10 cellular contexts compared by ENCODE assay signal in the genomic region with DNA sequence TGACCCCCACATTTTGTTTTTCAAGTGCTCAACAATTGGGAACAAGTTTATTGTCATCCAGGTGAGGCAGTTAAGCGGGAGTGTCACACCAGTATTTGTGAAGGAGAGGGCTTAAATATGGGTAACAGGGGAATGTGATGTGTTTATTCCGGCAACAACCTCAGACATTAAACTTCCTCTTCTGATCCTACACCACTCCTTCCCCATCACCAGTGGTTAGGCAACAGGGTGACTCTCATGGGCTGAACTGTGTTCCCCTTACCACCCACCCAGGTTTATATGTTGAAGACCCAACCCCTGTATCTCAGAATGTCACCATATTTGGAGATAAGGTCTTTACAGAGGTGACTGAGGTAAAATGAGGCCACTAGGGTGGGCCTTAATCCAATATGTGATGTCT. TPM values are rescaled to one million over a fixed set of nuclear protein-coding genes. Genes with fewer than 3 reads are reported as not detected.
DNase-seq lines count a peak whose midpoint lies in the region; ATAC-seq and TF ChIP-seq lines count a peak whose summit lies in the region.
"Had no signal": no experiment of that assay in that cellular context is flagged by ENCODE, and none has a peak within 500 bp of the region (broad histone marks: within the 10 kb centered on the region; RNA-seq: fewer than 3 reads in every experiment).

No MANE protein-coding gene starts in this region.

- ATAC-seq in activated B cell treated with CpG ODN at 0.5 μM for 24 hours (ENCODE audit: low read depth), result no peak
- no peak for ATAC-seq in naive B cell (ENCODE audit: low read depth in 2 of 2)
- ATAC-seq in left lung, result no peak

- peak; percentile 57 for DNase-seq in CD14-positive monocyte (ENCODE audit: low spot score)
- DNase-seq in Calu3, result no peak
- DNase-seq in activated B cell treated with CpG ODN at 0.5 μM for 24 hours, result no peak
- DNase-seq in naive B cell, result no peak
- DNase-seq in kidney glomerular epithelial cell (lab: John Stamatoyannopoulos, UW), result no peak
- DNase-seq in left lung, result no peak
- DNase-seq in foreskin fibroblast, result no peak
- DNase-seq: NCI-H446 treated with DMSO at 0.1 percent for 48 hours had no signal

- H3K27me3 ChIP-seq in left lung, result peaks cover 0 to 7% of the 10 kb centered on the region in 2 donors

- intact Hi-C loops in CD14-positive monocyte (cut with micrococcal nuclease) (no loop called here), Calu3 (cut with micrococcal nuclease; ENCODE audit: unreplicated experiment) (no loop called here), activated B cell treated with CpG ODN at 0.5 μM for 24 hours (cut with micrococcal nuclease) (loop anchor here (1.0 to 2.0 kb wide), 4 partner anchors 58 to 272 kb away; a partner anchor contains a TSS), left lung (cut with DNase I) (no loop called here)

- POLR2A ChIA-PET in activated B cell treated with CpG ODN at 0.5 μM for 24 hours (lab: Charles Lee), result no interaction called here

- no peak overlapping the region for H3K27ac ChIP-seq in left lung
- H3K27ac ChIP-seq: esophagus muscularis mucosa had no signal

- H3K27me3 Mint-ChIP-seq in CD14-positive monocyte (ENCODE audit: low read depth in 3 of 3), result peaks cover 3 to 10% (median 8%) of the 10 kb centered on the region in 3 donors
- no peaks in the 10 kb centered on the region for H3K27me3 Mint-ChIP-seq in Calu3 (ENCODE audit: unreplicated experiment)
- peaks cover 2% of the 10 kb centered on the region for H3K27me3 Mint-ChIP-seq in activated B cell treated with CpG ODN at 0.5 μM for 24 hours
- H3K27me3 Mint-ChIP-seq in naive B cell, result peaks cover 0 to 12% (median 0%) of the 10 kb centered on the region in 3 donors

- H3K4me3 ChIP-seq in left lung (no peak overlapping the region), foreskin fibroblast (ENCODE audit: low read depth in 1 of 2, low read length in 2 of 2) (no peak overlapping the region)

- H3K4me3 Mint-ChIP-seq in CD14-positive monocyte (peak overlapping the region; percentile 69 to 86), Calu3 (ENCODE audit: low read depth, unreplicated experiment) (peak overlapping the region; percentile 90), activated B cell treated with CpG ODN at 0.5 μM for 24 hours (peak overlapping the region; percentile 77), naive B cell (peak overlapping the region; percentile 81 to 94 (median 86))
- H3K4me3 Mint-ChIP-seq: neural crest cell had no signal

- BruUV-seq in Calu3 (replicated peaks; lab: Mats Ljungman, UMichigan), result no TSS peak

- no peaks in the 10 kb centered on the region for H3K36me3 ChIP-seq in left lung
- H3K36me3 ChIP-seq: esophagus muscularis mucosa had no signal

- H3K4me1 Mint-ChIP-seq in CD14-positive monocyte (peaks cover 20% of the 10 kb centered on the region), Calu3 (ENCODE audit: low read depth, unreplicated experiment) (peaks cover 17% of the 10 kb centered on the region), activated B cell treated with CpG ODN at 0.5 μM for 24 hours (peaks cover 20% of the 10 kb centered on the region), naive B cell (peaks cover 16 to 20% (median 19%) of the 10 kb centered on the region in 3 donors)

- H3K27ac Mint-ChIP-seq in CD14-positive monocyte (peak overlapping the region; percentile 10 to 78 (median 55)), Calu3 (ENCODE audit: unreplicated experiment) (peak overlapping the region; percentile 81), activated B cell treated with CpG ODN at 0.5 μM for 24 hours (no peak overlapping the region), naive B cell (peak overlapping the region in 4 of 6 donors; percentile 75 to 92 (median 82))

- no peaks in the 10 kb centered on the region for H3K9me3 ChIP-seq in left lung
- H3K9me3 ChIP-seq: esophagus muscularis mucosa had no signal

- peaks cover 0 to 5% (median 0%) of the 10 kb centered on the region in 7 donors for H3K9me3 Mint-ChIP-seq in CD14-positive monocyte
- H3K9me3 Mint-ChIP-seq in Calu3 (ENCODE audit: low read depth, unreplicated experiment), result no peaks in the 10 kb centered on the region
- no peaks in the 10 kb centered on the region for H3K9me3 Mint-ChIP-seq in activated B cell treated with CpG ODN at 0.5 μM for 24 hours
- peaks cover 0 to 3% (median 0%) of the 10 kb centered on the region in 7 donors for H3K9me3 Mint-ChIP-seq in naive B cell

- H3K36me3 Mint-ChIP-seq in CD14-positive monocyte (no peaks in the 10 kb centered on the region), Calu3 (ENCODE audit: insufficient read depth, unreplicated experiment) (peaks cover 13% of the 10 kb centered on the region), activated B cell treated with CpG ODN at 0.5 μM for 24 hours (ENCODE audit: low read depth) (no peaks in the 10 kb centered on the region), naive B cell (no peaks in the 10 kb centered on the region)

- CTCF ChIA-PET in Calu3 (lab: Charles Lee) (no interaction called here), activated B cell treated with CpG ODN at 0.5 μM for 24 hours (lab: Charles Lee) (interaction anchor here (1.4 to 2.7 kb wide), 2 partner anchors 11 to 194 kb away, joined by 4 to 19 read pairs; no protein-coding TSS in a partner anchor)

- H3K4me1 ChIP-seq in left lung, result peaks cover 0 to 17% of the 10 kb centered on the region in 2 donors

- TF ChIP-seq CTCF in CD14-positive monocyte (IDR thresholded peaks at IDR 0.05) (no peak), Calu3 (IDR thresholded peaks at IDR 0.05; ENCODE audit: unreplicated experiment) (no peak), activated B cell treated with CpG ODN at 0.5 μM for 24 hours (IDR thresholded peaks at IDR 0.05) (no peak), left lung (IDR thresholded peaks at IDR 0.05) (no peak), foreskin fibroblast (IDR thresholded peaks at IDR 0.05; ENCODE audit: low read depth, low read length) (no peak)

RNA-seq across cellular contexts. Expression of a gene that starts 52.1 kb away (rescaled TPM):
- polyA plus RNA-seq in CD14-positive monocyte (not detected), naive B cell (ENCODE audit: low read depth in 6 of 6) (not detected)
- total RNA-seq in Calu3 (2022) (1.1 and 1.6 TPM in 2 replicates), activated B cell treated with CpG ODN at 0.5 μM for 24 hours (0.15 TPM in 1 of 2 replicates, not detected in the other), left lung (1 to 10 TPM; 2.5 to 3.3 TPM)

RNA-seq across cellular contexts. Expression of a gene that starts 58.3 kb away (rescaled TPM):
- polyA plus RNA-seq in CD14-positive monocyte, result 1 to 10 TPM; 5.2 to 7.8 TPM
- 16.3 and 16.4 TPM in 2 replicates for total RNA-seq in Calu3 (2022)
- total RNA-seq in activated B cell treated with CpG ODN at 0.5 μM for 24 hours, result 13.6 and 14.1 TPM in 2 replicates
- 10 to 100 TPM in 3 of 6 donors, 1 to 10 TPM in 3; 5.4 to 11.5 (median 9.8) TPM for polyA plus RNA-seq in naive B cell (ENCODE audit: low read depth in 6 of 6)
- total RNA-seq in left lung, result 10 to 100 TPM; 25.3 to 31.3 TPM
